9 cellular contexts compared by ENCODE assay signal in the genomic region with DNA sequence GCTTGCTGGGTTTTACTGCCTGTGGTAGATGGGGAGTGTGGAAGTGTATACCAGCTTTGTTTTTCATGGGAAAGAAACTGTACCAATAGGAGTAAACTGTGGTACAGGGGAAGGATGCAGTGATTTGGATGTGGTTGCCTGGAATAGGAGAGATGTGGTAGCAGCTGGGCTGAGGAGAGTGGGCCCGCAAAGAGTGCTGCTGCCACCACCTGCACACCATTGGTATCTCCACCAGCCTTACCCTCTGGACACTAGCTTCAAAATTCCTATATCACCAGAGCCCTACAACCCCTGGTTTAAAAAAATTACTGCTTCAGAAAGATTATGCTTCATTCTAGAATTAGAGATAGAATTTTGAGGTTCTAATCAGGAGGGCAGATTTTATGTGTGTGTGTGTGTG. TPM values are rescaled to one million over a fixed set of nuclear protein-coding genes. Genes with fewer than 3 reads are reported as not detected.
DNase-seq lines count a peak whose midpoint lies in the region; ATAC-seq, FAIRE-seq and TF ChIP-seq lines count a peak whose summit lies in the region.
"Had no signal": no experiment of that assay in that cellular context is flagged by ENCODE, and none has a peak within 500 bp of the region (broad histone marks: within the 10 kb centered on the region; RNA-seq: fewer than 3 reads in every experiment).

No MANE protein-coding gene starts in this region.

- H3K4me2 ChIP-seq in IMR-90 (ENCODE audit: low read depth, low read length), result no peak overlapping the region
- H3K4me2 ChIP-seq in keratinocyte (ENCODE audit: control insufficient read depth, extremely low read depth, insufficient read depth, low read depth, low read length), result no peak overlapping the region

- peaks cover 2% of the 10 kb centered on the region for H3K4me1 Mint-ChIP-seq in activated T-cell treated with anti-CD3 and anti-CD28 coated beads, Interleukin-2, amount 50 U/mL, for 24 hours (ENCODE audit: low read depth)

- no peak overlapping the region for H3K27ac Mint-ChIP-seq in activated T-cell treated with anti-CD3 and anti-CD28 coated beads, Interleukin-2, amount 50 U/mL, for 24 hours

- H3K9me3 ChIP-seq in IMR-90 (ENCODE audit: control insufficient read depth, insufficient read depth, low read length) (no peaks in the 10 kb centered on the region), keratinocyte (ENCODE audit: control insufficient read depth, low read depth, low read length) (no peaks in the 10 kb centered on the region)

- H3K36me3 Mint-ChIP-seq in activated T-cell treated with anti-CD3 and anti-CD28 coated beads, Interleukin-2, amount 50 U/mL, for 24 hours (ENCODE audit: low read depth), result no peaks in the 10 kb centered on the region

- no peak overlapping the region for H2BK5ac ChIP-seq in IMR-90 (ENCODE audit: low read depth, low read length, poor library complexity, severe bottlenecking)

- BruUV-seq in IMR-90 (replicated peaks; lab: Mats Ljungman, UMichigan), result no TSS peak

- peak; percentile 66; the same call in 1 of the 2 replicates for ATAC-seq in IMR-90 (ENCODE audit: low read depth)
- no peak for ATAC-seq in HG02759 (IDR thresholded peaks at IDR 0.05; ENCODE audit: unreplicated experiment)

- POLR2A ChIA-PET in IMR-90 (lab: Charles Lee; ENCODE audit: unreplicated experiment), result interaction anchor here (0.6 kb wide), 1 partner anchor 127 kb away, joined by 3 read pairs; no protein-coding TSS in a partner anchor

- H2BK20ac ChIP-seq in IMR-90 (ENCODE audit: low read depth, low read length), result no peak overlapping the region

- H3K9me1 ChIP-seq in IMR-90 (ENCODE audit: insufficient read depth, low read length) (no peaks in the 10 kb centered on the region), keratinocyte (ENCODE audit: control insufficient read depth, extremely low read depth, insufficient read depth, low read length) (no peaks in the 10 kb centered on the region)

- no peak overlapping the region for H2BK15ac ChIP-seq in IMR-90 (ENCODE audit: low read depth, low read length)

- H3K4me1 ChIP-seq in IMR-90 (ENCODE audit: control insufficient read depth, insufficient read depth, low read length), result no peaks in the 10 kb centered on the region
- H3K4me1 ChIP-seq in keratinocyte (ENCODE audit: control insufficient read depth, extremely low read depth, insufficient read depth, low read length), result peaks cover 35% of the 10 kb centered on the region

- TF ChIP-seq CTCF in IMR-90 (conservative IDR thresholded peaks at IDR 0.05; ENCODE audit: low read depth, low read length), result peak; percentile 39
- TF ChIP-seq CTCF in astrocyte of the cerebellum (IDR thresholded peaks at IDR 0.05; ENCODE audit: low read depth, low read length, missing control alignments), result peak; percentile 74
- peak; percentile 88 to 98 (median 89) for TF ChIP-seq CTCF in keratinocyte (optimal IDR thresholded peaks at IDR 0.05 in 1 of 3, IDR thresholded peaks at IDR 0.05 in 1 of 3, conservative IDR thresholded peaks at IDR 0.05 in 1 of 3; ENCODE audit: extremely low read depth in 1 of 3, insufficient read depth in 2 of 3, low read length in 3 of 3)

- no peak overlapping the region for H3K14ac ChIP-seq in IMR-90 (replicated peaks; ENCODE audit: low read depth, low read length)

- no peak overlapping the region for H4K5ac ChIP-seq in IMR-90 (ENCODE audit: low read depth, low read length)

- no peaks in the 10 kb centered on the region for H3K79me2 ChIP-seq in keratinocyte (ENCODE audit: control insufficient read depth, insufficient read depth, low read length)

- H3K18ac ChIP-seq in IMR-90 (ENCODE audit: low read depth, low read length), result no peak overlapping the region

- no peaks in the 10 kb centered on the region for H3K9me3 Mint-ChIP-seq in activated T-cell treated with anti-CD3 and anti-CD28 coated beads, Interleukin-2, amount 50 U/mL, for 24 hours

- CTCF ChIA-PET in IMR-90 (lab: Yijun Ruan, JAX), result interaction anchor here (0.6 to 1.2 kb wide), 4 partner anchors 9 to 177 kb away, joined by 3 to 4 read pairs (median 3); no protein-coding TSS in a partner anchor

- DNase-seq in AG20443 (ENCODE audit: low spot score) (peak; percentile 35), IMR-90 (no peak), astrocyte of the cerebellum (ENCODE audit: low read depth) (peak; percentile 20), keratinocyte (ENCODE audit: low read depth, low spot score) (no peak), HTR-8/SVneo (ENCODE audit: insufficient read length, low spot score) (no peak), NCI-H1417 treated with DMSO at 0.1 percent for 48 hours (lab: John Stamatoyannopoulos, UW) (no peak)
- DNase-seq in activated T-cell treated with anti-CD3 and anti-CD28 coated beads, Interleukin-2, amount 50 U/mL, for 24 hours, result no peak
- DNase-seq: T-helper 2 cell had no signal

- H3K4me3 Mint-ChIP-seq in activated T-cell treated with anti-CD3 and anti-CD28 coated beads, Interleukin-2, amount 50 U/mL, for 24 hours, result no peak overlapping the region

- H4K8ac ChIP-seq in IMR-90 (ENCODE audit: low read depth in 2 of 2, low read length in 2 of 2), result no peak overlapping the region

- peaks cover 2% of the 10 kb centered on the region for H3K27me3 Mint-ChIP-seq in activated T-cell treated with anti-CD3 and anti-CD28 coated beads, Interleukin-2, amount 50 U/mL, for 24 hours

- no peak overlapping the region for H3K23ac ChIP-seq in IMR-90 (ENCODE audit: low read depth, low read length)

- H3K27ac ChIP-seq in IMR-90 (ENCODE audit: insufficient read depth, low read length) (no peak overlapping the region), keratinocyte (ENCODE audit: control insufficient read depth, insufficient read depth, low read length) (peak overlapping the region; percentile 78)

- TF ChIP-seq RAD21 in IMR-90 (IDR thresholded peaks at IDR 0.05; ENCODE audit: low read length), result peak; percentile 62

- H4K20me1 ChIP-seq in IMR-90 (ENCODE audit: insufficient read depth, low read length) (no peaks in the 10 kb centered on the region), keratinocyte (ENCODE audit: control insufficient read depth, extremely low read depth, insufficient read depth, low read length) (no peaks in the 10 kb centered on the region)

- in situ Hi-C loops in IMR-90 (cut with MboI; ENCODE audit: low sequenced_read_pairs) (no loop called here), astrocyte of the cerebellum (cut with HindIII; ENCODE audit: low sequenced_read_pairs) (no loop called here)

- no peak overlapping the region for H3K4ac ChIP-seq in IMR-90 (ENCODE audit: low read depth, low read length)

- no CpG with 5 or more reads among the region's 1 CpG for WGBS in IMR-90 (ENCODE audit: extremely low coverage in 2 of 2, insufficient read length in 1 of 2), 2 experiments

- H3K36me3 ChIP-seq in IMR-90 (ENCODE audit: control insufficient read depth, insufficient read depth, low read length), result no peaks in the 10 kb centered on the region
- H3K36me3 ChIP-seq in keratinocyte (ENCODE audit: control insufficient read depth in 2 of 2, extremely low read depth in 1 of 2, insufficient read depth in 2 of 2, low read length in 2 of 2), result no peaks in the 10 kb centered on the region

- TF ChIP-seq POLR2A in IMR-90 (IDR thresholded peaks at IDR 0.05; ENCODE audit: low read depth, low read length), result no peak

- peaks cover 2% of the 10 kb centered on the region; the same call in 1 of the 2 replicates for H3K27me3 ChIP-seq in IMR-90 (ENCODE audit: control insufficient read depth, insufficient read depth, low read length)
- H3K27me3 ChIP-seq in keratinocyte (ENCODE audit: control insufficient read depth, extremely low read depth, insufficient read depth, low read length), result no peaks in the 10 kb centered on the region

- H3K9ac ChIP-seq in IMR-90 (ENCODE audit: low read depth, low read length) (no peak overlapping the region), keratinocyte (ENCODE audit: control insufficient read depth, extremely low read depth, insufficient read depth, low read length) (peak overlapping the region; percentile 55)

- no peak overlapping the region for H2AK5ac ChIP-seq in IMR-90 (ENCODE audit: low read depth, low read length)

- H3K4me3 ChIP-seq in IMR-90 (ENCODE audit: insufficient read depth, low read depth, low read length) (no peak overlapping the region), astrocyte of the cerebellum (ENCODE audit: low read depth, low read length) (no peak overlapping the region), keratinocyte (ENCODE audit: control insufficient read depth in 2 of 3, extremely low read depth in 1 of 3, insufficient read depth in 2 of 3, low read depth in 1 of 3, low read length in 3 of 3) (no peak overlapping the region)

- FAIRE-seq in keratinocyte (lab: Jason Lieb, UNC), result peak; percentile 80
- FAIRE-seq in HTR-8/SVneo (lab: Jason Lieb, UNC), result no peak

- no peaks in the 10 kb centered on the region for H3K79me1 ChIP-seq in IMR-90 (ENCODE audit: low read depth in 1 of 2, low read length in 2 of 2)

- no peak overlapping the region for H2BK120ac ChIP-seq in IMR-90 (ENCODE audit: low read depth, low read length)

- intact Hi-C loops in IMR-90 (cut with micrococcal nuclease), result no loop called here

- H4K91ac ChIP-seq in IMR-90 (ENCODE audit: insufficient read depth, low read depth, low read length), result no peak overlapping the region

- dilution Hi-C loops in IMR-90 (cut with HindIII; ENCODE audit: low sequenced_read_pairs, unreplicated experiment) (no loop called here), keratinocyte (cut with MboI; ENCODE audit: extremely low pct_ligation_motif_present, low sequenced_read_pairs) (no loop called here)

- H2AFZ ChIP-seq in IMR-90 (replicated peaks; ENCODE audit: low read length, poor library complexity), result no peak overlapping the region
- H2AFZ ChIP-seq in keratinocyte (ENCODE audit: control insufficient read depth, low read length), result no peak overlapping the region

- no peak overlapping the region for H3K56ac ChIP-seq in IMR-90 (ENCODE audit: extremely low read depth, insufficient read depth, low read length)

- no peak overlapping the region for H2AK9ac ChIP-seq in IMR-90 (replicated peaks; ENCODE audit: low read depth, low read length, poor library complexity)

TF ChIP-seq in IMR-90, 13 proteins besides CTCF, POLR2A, EP300 and RAD21:
- TF ChIP-seq SMC3 (IDR thresholded peaks at IDR 0.05; ENCODE audit: low read depth, low read length), result peak; percentile 31
- no peak for TF ChIP-seq RCOR1 (IDR thresholded peaks at IDR 0.05; ENCODE audit: insufficient replicate concordance, low read length)
TF ChIP-seq in IMR-90: peak in this region for 1.

RNA-seq across cellular contexts. Expression of a gene that starts 53.6 kb away (rescaled TPM):
- 1.6 and 1.7 TPM in 2 replicates for total RNA-seq in IMR-90 (2012; rRNA removed)
- polyA plus RNA-seq in IMR-90 (2012; rRNA removed) (0.22 TPM in 2 replicates), keratinocyte (1.3 to 2.6 TPM (median 2.0 TPM) in 3 replicates)
- 0.01 and 0.53 TPM in 2 replicates for polyA plus RNA-seq in IMR-90 (2012; cell fraction: cytosol; rRNA removed)
- 0.26 TPM in 1 of 2 replicates, not detected in the other for polyA plus RNA-seq in IMR-90 (2012; cell fraction: nucleus; rRNA removed; ENCODE audit: low replicate concordance)
- 2.0 TPM for polyA plus RNA-seq in keratinocyte (2011; ENCODE audit: low read depth)
- polyA plus RNA-seq in keratinocyte (2011; cell fraction: cytosol; rRNA removed), result 1.6 and 2.4 TPM in 2 replicates
- polyA plus RNA-seq in keratinocyte (2011; cell fraction: nucleus; rRNA removed), result 4.0 and 4.2 TPM in 2 replicates
- 0.78 and 1.7 TPM in 2 replicates for polyA plus RNA-seq in keratinocyte (2012; ENCODE audit: low replicate concordance)
- polyA minus RNA-seq in keratinocyte, result 2.3 to 13.4 TPM (median 11.1 TPM) in 3 replicates
- 2.5 TPM for polyA minus RNA-seq in keratinocyte (2011; cell fraction: cytosol; rRNA and poly(A)+ RNA removed)
- polyA minus RNA-seq in keratinocyte (2011; cell fraction: nucleus; rRNA and poly(A)+ RNA removed), result 13.6 and 23.6 TPM in 2 replicates

Comparison
In these comparisons a context has a peak if more than half of its experiments do, and no peak if none do; other contexts are left out.
1. DNase-seq: peak in AG20443 (single experiment) and astrocyte of the cerebellum (single experiment); none in IMR-90 (single experiment), keratinocyte (single experiment), HTR-8/SVneo (single experiment), activated T-cell treated with anti-CD3 and anti-CD28 coated beads, Interleukin-2, amount 50 U/mL, for 24 hours (single experiment) and NCI-H1417 treated with DMSO at 0.1 percent for 48 hours (single experiment).
2. CTCF ChIP-seq: peak in every context shown above with its lines; median percentile 89 in keratinocyte; 74 in astrocyte of the cerebellum; 39 in IMR-90.